14 cellular contexts compared by ENCODE assay signal in the genomic region with DNA sequence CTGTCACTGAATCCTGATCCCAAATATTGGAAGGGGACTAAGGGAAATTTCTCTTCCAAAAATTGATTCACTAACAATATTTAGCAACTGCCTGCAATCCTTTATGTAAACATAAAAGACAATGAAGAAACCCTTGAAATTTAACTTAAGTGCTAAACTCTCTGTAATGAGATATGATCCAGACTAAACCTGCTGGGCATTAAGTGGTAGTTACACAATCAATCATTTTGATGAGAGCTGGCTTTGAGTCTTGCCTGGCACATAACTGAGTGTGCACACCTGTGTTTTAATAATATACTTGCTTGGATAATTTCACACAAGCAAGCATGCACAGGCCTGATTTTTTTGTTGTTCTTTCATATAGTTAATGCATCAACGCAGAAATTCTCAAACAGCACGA. TPM values are rescaled to one million over a fixed set of nuclear protein-coding genes. Genes with fewer than 3 reads are reported as not detected.
DNase-seq lines count a peak whose midpoint lies in the region; TF ChIP-seq lines count a peak whose summit lies in the region.
"Had no signal": no experiment of that assay in that cellular context is flagged by ENCODE, and none has a peak within 500 bp of the region (broad histone marks: within the 10 kb centered on the region; RNA-seq: fewer than 3 reads in every experiment).

No MANE protein-coding gene starts in this region.

- H3K9me3 ChIP-seq in BE2C: no peaks in the 10 kb centered on the region
- H3K9me3 ChIP-seq: pancreas had no signal

- POLR2A ChIA-PET in HEK293T (lab: Yijun Ruan, JAX): interaction anchor here (1.5 kb wide), 1 partner anchor 10 kb away, joined by 5 read pairs; a partner anchor contains a TSS

- H3K4me3 ChIP-seq in BE2C (ENCODE audit: low read depth, low read length): no peak overlapping the region
- H3K4me3 ChIP-seq: pancreas, SK-N-MC had no signal

- no peak for TF ChIP-seq CTCF in BE2C (IDR thresholded peaks at IDR 0.05; ENCODE audit: low read depth, low read length)

- CTCF ChIA-PET in HEK293T (lab: Yijun Ruan, JAX): no interaction called here

- no peaks in the 10 kb centered on the region for H3K4me1 ChIP-seq in BE2C
- H3K4me1 ChIP-seq: pancreas had no signal

- H3K27me3 ChIP-seq in BE2C: no peaks in the 10 kb centered on the region
- H3K27me3 ChIP-seq: pancreas had no signal

- DNase-seq in HEK293T (ENCODE audit: extremely low spot score) (no peak), NCI-H187 treated with DMSO at 0.1 percent for 48 hours (lab: John Stamatoyannopoulos, UW) (peak; percentile 74), NCI-H345 treated with DMSO at 0.1 percent for 48 hours (lab: John Stamatoyannopoulos, UW; ENCODE audit: unreplicated experiment) (peak; percentile 94), epithelial cell of prostate (ENCODE audit: low read depth, low spot score) (no peak), putamen (ENCODE audit: low spot score) (no peak), BE2C (no peak)
- DNase-seq in activated CD4-positive, alpha-beta T cell treated with anti-CD3 and anti-CD28 coated beads for 4 hours: no peak
- DNase-seq: dermis blood vessel endothelial cell, foreskin melanocyte, kidney, naive B cell, pancreas, PC-3 had no signal

- H3K36me3 ChIP-seq in BE2C: no peaks in the 10 kb centered on the region
- H3K36me3 ChIP-seq: pancreas had no signal

- peak overlapping the region; percentile 77 for H3K27ac ChIP-seq in epithelial cell of prostate
- H3K27ac ChIP-seq: pancreas, SK-N-MC had no signal

TF ChIP-seq in HEK293T, 16 proteins besides CTCF, POLR2A, EP300 and RAD21:
- TF ChIP-seq CTBP1 (IDR thresholded peaks at IDR 0.05; ENCODE audit: borderline replicate concordance): no peak
- no peak for TF ChIP-seq ARNT (IDR thresholded peaks at IDR 0.05)
- TF ChIP-seq, protein P1, sequence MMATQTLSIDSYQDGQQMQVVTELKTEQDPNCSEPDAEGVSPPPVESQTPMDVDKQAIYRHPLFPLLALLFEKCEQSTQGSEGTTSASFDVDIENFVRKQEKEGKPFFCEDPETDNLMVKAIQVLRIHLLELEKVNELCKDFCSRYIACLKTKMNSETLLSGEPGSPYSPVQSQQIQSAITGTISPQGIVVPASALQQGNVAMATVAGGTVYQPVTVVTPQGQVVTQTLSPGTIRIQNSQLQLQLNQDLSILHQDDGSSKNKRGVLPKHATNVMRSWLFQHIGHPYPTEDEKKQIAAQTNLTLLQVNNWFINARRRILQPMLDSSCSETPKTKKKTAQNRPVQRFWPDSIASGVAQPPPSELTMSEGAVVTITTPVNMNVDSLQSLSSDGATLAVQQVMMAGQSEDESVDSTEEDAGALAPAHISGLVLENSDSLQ (IDR thresholded peaks at IDR 0.05): peak; percentile 33; the same call in 1 of the 2 replicates
- TF ChIP-seq L3MBTL2 (conservative IDR thresholded peaks at IDR 0.05): no peak

RNA-seq across cellular contexts. Expression of a gene that starts 9.8 kb away (rescaled TPM):
- polyA plus RNA-seq in BE2C (2012; ENCODE audit: insufficient read depth, insufficient read length, low read depth): 25.2 TPM

Comparison
In these comparisons a context has a peak if more than half of its experiments do, and no peak if none do; other contexts are left out.
1. DNase-seq: peak in NCI-H187 treated with DMSO at 0.1 percent for 48 hours (single experiment) and NCI-H345 treated with DMSO at 0.1 percent for 48 hours (single experiment); none in HEK293T (single experiment), epithelial cell of prostate (single experiment), putamen (single experiment), activated CD4-positive, alpha-beta T cell treated with anti-CD3 and anti-CD28 coated beads for 4 hours (0 of 2) and BE2C (single experiment).